ENCODE assay signal across 18 cellular contexts in genomic region chr1:25545767-25546166, GRCh38. TPM values are rescaled to one million over a fixed set of nuclear protein-coding genes. Genes with fewer than 3 reads are reported as not detected.
DNase-seq lines count a peak whose midpoint lies in the region; ATAC-seq and TF ChIP-seq lines count a peak whose summit lies in the region.
"Had no signal": no experiment of that assay in that cellular context is flagged by ENCODE, and none has a peak within 500 bp of the region (broad histone marks: within the 10 kb centered on the region; RNA-seq: fewer than 3 reads in every experiment).

No MANE protein-coding gene starts in this region.

- H3K4me2 ChIP-seq in PC-9: 0 out of 2 replicates have a peak overlapping the region, but pooled peaks have one; percentile 81

- peaks cover 55% of the 10 kb centered on the region for H3K79me2 ChIP-seq in PC-9 (ENCODE audit: low read depth)

- no peaks in the 10 kb centered on the region for H3K27me3 Mint-ChIP-seq in activated T-cell treated with anti-CD3 and anti-CD28 coated beads, Interleukin-2, amount 50 U/mL, for 4 hours (ENCODE audit: low read depth)
- H3K27me3 Mint-ChIP-seq: memory B cell had no signal

- intact Hi-C loops in PC-9 (cut with micrococcal nuclease; ENCODE audit: unreplicated experiment): no loop called here
- intact Hi-C loops in left colon (cut with DNase I, micrococcal nuclease): no loop called here

- no peaks in the 10 kb centered on the region for H3K9me2 ChIP-seq in PC-9 (ENCODE audit: insufficient read depth)

- 0 out of 2 replicates have a peak, but pooled peaks cover 3% of the 10 kb centered on the region for H3F3A ChIP-seq in PC-9 (ENCODE audit: insufficient read depth, low read depth)

- POLR2A ChIA-PET in PC-9 (lab: Charles Lee; ENCODE audit: unreplicated experiment): no interaction called here

- no peaks in the 10 kb centered on the region for H3K27me3 ChIP-seq in PC-9 (ENCODE audit: insufficient read depth, low read depth)
- H3K27me3 ChIP-seq: sigmoid colon, upper lobe of left lung had no signal

- H3K4me3 Mint-ChIP-seq in activated T-cell treated with anti-CD3 and anti-CD28 coated beads, Interleukin-2, amount 50 U/mL, for 4 hours: peak overlapping the region; percentile 86
- H3K4me3 Mint-ChIP-seq in stimulated activated effector memory CD8-positive, alpha-beta T cell treated with anti-CD3 and anti-CD28 coated beads, Interleukin-12 subunit alpha, Interleukin-12 subunit beta, amount 100 ng/mL, for 72 hours: peak overlapping the region; percentile 75

- TF ChIP-seq CTCF in PC-9 (conservative IDR thresholded peaks at IDR 0.05) (no peak), coronary artery (IDR thresholded peaks at IDR 0.05) (no peak)

- no peaks in the 10 kb centered on the region for H4K20me1 ChIP-seq in PC-9 (ENCODE audit: insufficient read depth)

- no peak for ATAC-seq in activated T-cell treated with anti-CD3 and anti-CD28 coated beads, Interleukin-2, amount 50 U/mL, for 4 hours
- ATAC-seq in stimulated activated effector memory CD8-positive, alpha-beta T cell treated with anti-CD3 and anti-CD28 coated beads, Interleukin-12 subunit alpha, Interleukin-12 subunit beta, amount 100 ng/mL, for 72 hours: no peak
- ATAC-seq in left lobe of liver (no peak), left colon (no peak)

- no peak overlapping the region for H3K27ac ChIP-seq in PC-9
- H3K27ac ChIP-seq in coronary artery: peak overlapping the region; percentile 91 to 92
- H3K27ac ChIP-seq: neutrophil had no signal

- H2AFZ ChIP-seq in PC-9: no peak overlapping the region

- peaks cover 39% of the 10 kb centered on the region for H3K4me1 ChIP-seq in PC-9 (replicated peaks; ENCODE audit: insufficient read depth)

- H3K36me3 Mint-ChIP-seq in activated T-cell treated with anti-CD3 and anti-CD28 coated beads, Interleukin-2, amount 50 U/mL, for 4 hours (ENCODE audit: insufficient read depth): peaks cover 2% of the 10 kb centered on the region
- H3K36me3 Mint-ChIP-seq in stimulated activated effector memory CD8-positive, alpha-beta T cell treated with anti-CD3 and anti-CD28 coated beads, Interleukin-12 subunit alpha, Interleukin-12 subunit beta, amount 100 ng/mL, for 72 hours: no peaks in the 10 kb centered on the region
- H3K36me3 Mint-ChIP-seq: memory B cell had no signal

- no peak overlapping the region for H3K4me3 ChIP-seq in PC-9
- no peak overlapping the region for H3K4me3 ChIP-seq in coronary artery
- H3K4me3 ChIP-seq: sigmoid colon had no signal

- H3K9me3 ChIP-seq in PC-9 (ENCODE audit: insufficient read depth, low read depth): no peaks in the 10 kb centered on the region
- H3K9me3 ChIP-seq: neutrophil, sigmoid colon, upper lobe of left lung had no signal

- no peaks in the 10 kb centered on the region for H3K36me3 ChIP-seq in PC-9 (ENCODE audit: low read depth)
- H3K36me3 ChIP-seq: neutrophil, sigmoid colon, upper lobe of left lung had no signal

- H3K9me3 Mint-ChIP-seq in activated T-cell treated with anti-CD3 and anti-CD28 coated beads, Interleukin-2, amount 50 U/mL, for 4 hours: no peaks in the 10 kb centered on the region
- H3K9me3 Mint-ChIP-seq in stimulated activated effector memory CD8-positive, alpha-beta T cell treated with anti-CD3 and anti-CD28 coated beads, Interleukin-12 subunit alpha, Interleukin-12 subunit beta, amount 100 ng/mL, for 72 hours: no peaks in the 10 kb centered on the region
- H3K9me3 Mint-ChIP-seq: memory B cell had no signal

- no TSS peak for BruUV-seq in PC-9 (replicated peaks; lab: Mats Ljungman, UMichigan)

- DNase-seq in activated T-cell treated with anti-CD3 and anti-CD28 coated beads, Interleukin-2, amount 50 U/mL, for 4 hours: no peak
- DNase-seq in activated T-cell treated with anti-CD3 and anti-CD28 coated beads, Interleukin-2, amount 50 U/mL, for 48 hours: no peak
- DNase-seq in PC-9 (no peak), coronary artery (ENCODE audit: low spot score) (no peak), left lobe of liver (ENCODE audit: low spot score) (no peak), SHP77 (lab: John Stamatoyannopoulos, UW) (no peak), left colon (no peak)
- no peak for DNase-seq in stimulated activated effector memory CD8-positive, alpha-beta T cell treated with anti-CD3 and anti-CD28 coated beads, Interleukin-12 subunit alpha, Interleukin-12 subunit beta, amount 100 ng/mL, for 72 hours (ENCODE audit: low spot score in 2 of 2)
- DNase-seq: activated CD4-positive, CD25-positive, alpha-beta regulatory T cell; activated CD8-positive, alpha-beta memory T cell treated with anti-CD3 and anti-CD28 coated beads, Interleukin-2, amount 50 U/mL, for 48 hours; GF-D8; NCI-H2029; NCI-H510A treated with DMSO at 0.1 percent for 48 hours; sigmoid colon; stimulated activated CD4-positive, alpha-beta T cell treated with anti-CD3 and anti-CD28 coated beads, Interleukin-4, amount 100 ng/mL, for 24 hours; upper lobe of left lung had no signal

- peaks cover 59% of the 10 kb centered on the region for H3K4me1 Mint-ChIP-seq in activated T-cell treated with anti-CD3 and anti-CD28 coated beads, Interleukin-2, amount 50 U/mL, for 4 hours (ENCODE audit: low read depth)
- peaks cover 62% of the 10 kb centered on the region for H3K4me1 Mint-ChIP-seq in stimulated activated effector memory CD8-positive, alpha-beta T cell treated with anti-CD3 and anti-CD28 coated beads, Interleukin-12 subunit alpha, Interleukin-12 subunit beta, amount 100 ng/mL, for 72 hours

- H3K27ac Mint-ChIP-seq in stimulated activated effector memory CD8-positive, alpha-beta T cell treated with anti-CD3 and anti-CD28 coated beads, Interleukin-12 subunit alpha, Interleukin-12 subunit beta, amount 100 ng/mL, for 72 hours: no peak overlapping the region
- H3K27ac Mint-ChIP-seq: memory B cell had no signal

- CTCF ChIA-PET in PC-9 (lab: Charles Lee): no interaction called here

RNA-seq across cellular contexts. Expression of gene LDLRAP1, which starts 2.4 kb away (rescaled TPM):
- 10 to 100 TPM in 1 of 3 donors, 1 to 10 TPM in 2; 7.6 to 11.4 (median 9.2) TPM for total RNA-seq in activated T-cell treated with anti-CD3 and anti-CD28 coated beads, Interleukin-2, amount 50 U/mL, for 4 hours
- total RNA-seq in PC-9 (2021): 24.7 and 29.2 TPM in 2 replicates
- 23.4 TPM for total RNA-seq in left lobe of liver
- total RNA-seq in left colon: 10 to 100 TPM; 37.7 to 40.2 TPM
